In the genomic region with DNA sequence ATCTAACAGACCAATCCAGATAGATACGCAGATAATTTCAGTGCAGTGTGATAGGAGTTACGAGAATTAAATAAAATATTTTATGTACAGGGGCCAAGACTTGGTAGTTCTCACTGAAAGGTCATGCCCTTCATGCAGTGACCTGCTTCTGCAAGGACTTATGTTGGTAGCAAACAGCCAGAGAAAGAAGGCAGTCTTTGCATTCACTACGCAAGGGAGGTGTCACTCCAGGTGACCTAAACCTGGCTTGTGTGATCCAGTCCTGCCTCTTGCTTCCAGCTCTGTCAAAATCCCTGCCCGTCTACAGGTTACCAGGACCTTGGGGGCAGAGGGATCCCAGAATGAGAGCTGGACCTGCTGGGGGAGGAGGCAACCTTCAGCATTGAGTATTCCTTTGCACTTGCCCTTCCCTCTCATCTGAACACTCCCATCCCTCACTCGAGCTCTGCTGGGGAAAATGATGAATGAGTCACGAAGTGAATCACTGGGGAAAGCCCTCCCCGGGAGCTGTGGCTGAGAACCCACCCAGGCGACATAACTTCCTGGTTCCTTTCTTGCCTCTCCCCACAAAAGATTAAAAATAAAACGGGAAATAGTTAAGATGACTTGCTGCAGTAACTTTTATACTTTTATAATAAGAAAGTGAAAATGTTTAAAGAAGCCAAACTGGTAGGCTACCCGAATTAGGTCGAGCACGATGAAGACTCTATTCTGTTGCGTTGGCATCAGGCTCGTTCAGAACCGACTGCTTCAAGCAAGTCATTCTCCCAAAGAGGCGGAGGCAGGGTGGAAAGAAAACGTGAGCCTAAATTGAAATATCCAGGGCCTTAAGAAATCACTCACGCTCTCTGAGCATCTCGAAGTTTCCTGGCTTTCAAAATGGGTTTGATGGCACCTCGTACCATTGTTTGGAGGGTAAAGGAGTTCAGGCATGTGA, we compare ENCODE assay signal across 9 cellular contexts.
DNase-seq lines count a peak whose midpoint lies in the region; ATAC-seq, FAIRE-seq and TF ChIP-seq lines count a peak whose summit lies in the region.
"Had no signal": no experiment of that assay in that cellular context is flagged by ENCODE, and none has a peak within 500 bp of the region (broad histone marks: within the 10 kb centered on the region; RNA-seq: fewer than 3 reads in every experiment).

No MANE protein-coding gene starts in this region.

- H3K4me3 Mint-ChIP-seq in CD4-positive, CD25-positive, alpha-beta regulatory T cell = peak overlapping the region in 3 of 4 donors; percentile 20 to 66 (median 22)
- H3K4me3 Mint-ChIP-seq in astrocyte (ENCODE audit: unreplicated experiment) = no peak overlapping the region
- peak overlapping the region; percentile 58 for H3K4me3 Mint-ChIP-seq in stimulated activated effector memory CD8-positive, alpha-beta T cell treated with anti-CD3 and anti-CD28 coated beads, Interleukin-12 subunit alpha, Interleukin-12 subunit beta, amount 100 ng/mL, for 72 hours

- FAIRE-seq in astrocyte (lab: Jason Lieb, UNC) = peak; percentile 73
- FAIRE-seq: H1 had no signal

- H3K9me3 ChIP-seq in CD4-positive, CD25-positive, alpha-beta regulatory T cell (ENCODE audit: control insufficient read depth in 2 of 2, low read length in 2 of 2) = no peaks in the 10 kb centered on the region
- H3K9me3 ChIP-seq in SK-N-SH (no peaks in the 10 kb centered on the region), astrocyte (ENCODE audit: insufficient read depth, low read depth, low read length) (no peaks in the 10 kb centered on the region)

- H3K4me1 ChIP-seq in CD4-positive, CD25-positive, alpha-beta regulatory T cell (ENCODE audit: control insufficient read depth, insufficient read depth, low read length, poor library complexity, severe bottlenecking) = peaks cover 10% of the 10 kb centered on the region
- H3K4me1 ChIP-seq in SK-N-SH (ENCODE audit: control insufficient read depth in 1 of 2, insufficient read depth in 2 of 2, low read depth in 1 of 2, low read length in 1 of 2) (peaks cover 13 to 22% of the 10 kb centered on the region in 2 experiments), astrocyte (ENCODE audit: insufficient read depth, low read length) (peaks cover 21% of the 10 kb centered on the region)

- H2AFZ ChIP-seq in SK-N-SH (ENCODE audit: low read depth) = peak overlapping the region; percentile 75
- peak overlapping the region; percentile 53 for H2AFZ ChIP-seq in astrocyte (ENCODE audit: low read depth, low read length)

- no peaks in the 10 kb centered on the region for H3K36me3 ChIP-seq in CD4-positive, CD25-positive, alpha-beta regulatory T cell (ENCODE audit: control insufficient read depth, insufficient read depth, low read length)
- no peaks in the 10 kb centered on the region for H3K36me3 ChIP-seq in SK-N-SH (replicated peaks in 1 of 2; ENCODE audit: control insufficient read depth in 1 of 2, insufficient read depth in 2 of 2, low read length in 1 of 2)
- H3K36me3 ChIP-seq in astrocyte (ENCODE audit: insufficient read depth, low read length) = no peaks in the 10 kb centered on the region

- H3K4me3 ChIP-seq in CD4-positive, CD25-positive, alpha-beta regulatory T cell (ENCODE audit: low read depth, low read length) = peak overlapping the region; percentile 42
- H3K4me3 ChIP-seq in SK-N-SH (ENCODE audit: low read depth in 2 of 2, low read length in 1 of 2) (peak overlapping the region in 1 of 2 experiments; percentile 9; a peak in 1 of 4 replicates), astrocyte (ENCODE audit: insufficient read depth, low read depth, low read length) (peak overlapping the region; percentile 32), lower leg skin (ENCODE audit: low read depth, poor library complexity, severe bottlenecking) (no peak overlapping the region)

- POLR2A ChIA-PET in SK-N-SH (lab: Yijun Ruan, JAX) = no interaction called here

- H3K9me3 Mint-ChIP-seq in CD4-positive, CD25-positive, alpha-beta regulatory T cell = no peaks in the 10 kb centered on the region
- H3K9me3 Mint-ChIP-seq in astrocyte (ENCODE audit: unreplicated experiment) = peaks cover 3% of the 10 kb centered on the region
- H3K9me3 Mint-ChIP-seq in stimulated activated effector memory CD8-positive, alpha-beta T cell treated with anti-CD3 and anti-CD28 coated beads, Interleukin-12 subunit alpha, Interleukin-12 subunit beta, amount 100 ng/mL, for 72 hours = no peaks in the 10 kb centered on the region

- DNase-seq in CD4-positive, CD25-positive, alpha-beta regulatory T cell = no peak
- DNase-seq in SK-N-SH = no peak
- peak; percentile 81 for DNase-seq in astrocyte (ENCODE audit: low read depth)
- peak; percentile 69 to 91 for DNase-seq in lower leg skin (ENCODE audit: low spot score in 2 of 2)
- DNase-seq in stimulated activated effector memory CD8-positive, alpha-beta T cell treated with anti-CD3 and anti-CD28 coated beads, Interleukin-12 subunit alpha, Interleukin-12 subunit beta, amount 100 ng/mL, for 72 hours (ENCODE audit: low spot score in 2 of 2) = peak; percentile 25 to 62
- no peak for DNase-seq in DMS 273 (lab: John Stamatoyannopoulos, UW; ENCODE audit: unreplicated experiment)

- TF ChIP-seq RAD21 in SK-N-SH (IDR thresholded peaks at IDR 0.05; ENCODE audit: low read length) = no peak

- no peak for TF ChIP-seq CTCF in SK-N-SH (IDR thresholded peaks at IDR 0.05)
- no peak for TF ChIP-seq CTCF in astrocyte (IDR thresholded peaks at IDR 0.05; ENCODE audit: insufficient read depth, low read depth, low read length)
- no peak for TF ChIP-seq CTCF in lower leg skin (IDR thresholded peaks at IDR 0.05)

- peak; percentile 50 to 57 for ATAC-seq in CD4-positive, CD25-positive, alpha-beta regulatory T cell (ENCODE audit: low read depth in 2 of 2)
- ATAC-seq in HG02610 (IDR thresholded peaks at IDR 0.05; ENCODE audit: unreplicated experiment) (peak; percentile 76), GM19324 (IDR thresholded peaks at IDR 0.05; ENCODE audit: low FRiP score, unreplicated experiment) (no peak)
- peak; percentile 89 for ATAC-seq in stimulated activated effector memory CD8-positive, alpha-beta T cell treated with anti-CD3 and anti-CD28 coated beads, Interleukin-12 subunit alpha, Interleukin-12 subunit beta, amount 100 ng/mL, for 72 hours

- peaks cover 15 to 62% (median 36%) of the 10 kb centered on the region in 4 donors for H3K4me1 Mint-ChIP-seq in CD4-positive, CD25-positive, alpha-beta regulatory T cell
- peaks cover 28% of the 10 kb centered on the region for H3K4me1 Mint-ChIP-seq in astrocyte (ENCODE audit: low read depth, unreplicated experiment)
- H3K4me1 Mint-ChIP-seq in stimulated activated effector memory CD8-positive, alpha-beta T cell treated with anti-CD3 and anti-CD28 coated beads, Interleukin-12 subunit alpha, Interleukin-12 subunit beta, amount 100 ng/mL, for 72 hours = peaks cover 50% of the 10 kb centered on the region

- peak overlapping the region; percentile 67 for H3K4me2 ChIP-seq in SK-N-SH
- peak overlapping the region; percentile 63 for H3K4me2 ChIP-seq in astrocyte (ENCODE audit: low read length)

- CTCF ChIA-PET in SK-N-SH (lab: Yijun Ruan, JAX) = interaction anchor here (0.6 to 2.5 kb wide), 4 partner anchors 8 to 214 kb away, joined by 3 to 20 read pairs (median 5); no protein-coding TSS in a partner anchor

- WGBS in SK-N-SH (ENCODE audit: low lambda C conversion rate) = 43% methylated on average over 20 of the region's 20 CpGs
- 19 to 20% methylated on average over 20 of the region's 20 CpGs for WGBS in lower leg skin, 2 donors

- no peaks in the 10 kb centered on the region for H3K27me3 ChIP-seq in CD4-positive, CD25-positive, alpha-beta regulatory T cell (ENCODE audit: control insufficient read depth, insufficient read depth, low read length)
- H3K27me3 ChIP-seq in SK-N-SH (ENCODE audit: insufficient read depth) = no peaks in the 10 kb centered on the region
- no peaks in the 10 kb centered on the region for H3K27me3 ChIP-seq in astrocyte (ENCODE audit: insufficient read depth, low read length)

- peaks cover 9% of the 10 kb centered on the region for H3F3A ChIP-seq in SK-N-SH (replicated peaks; ENCODE audit: insufficient read depth)

- no peak overlapping the region for H3K27ac ChIP-seq in CD4-positive, CD25-positive, alpha-beta regulatory T cell (ENCODE audit: insufficient read depth, low read length, poor library complexity, severe bottlenecking)
- H3K27ac ChIP-seq in SK-N-SH (ENCODE audit: low read depth in 2 of 2, low read length in 1 of 2) (peak overlapping the region in 1 of 2 experiments; percentile 91; a peak in 2 of 4 replicates), astrocyte (ENCODE audit: low read depth, low read length) (peak overlapping the region; percentile 78)

- H3K9me2 ChIP-seq in SK-N-SH = no peaks in the 10 kb centered on the region

- peaks cover 5% of the 10 kb centered on the region; the same call in 1 of the 2 replicates for H3K79me2 ChIP-seq in SK-N-SH (ENCODE audit: insufficient read depth)
- no peaks in the 10 kb centered on the region for H3K79me2 ChIP-seq in astrocyte (ENCODE audit: insufficient read depth, low read length)

- H3K9ac ChIP-seq in SK-N-SH (peak overlapping the region; percentile 37; the same call in 1 of the 2 replicates), astrocyte (ENCODE audit: low read length) (peak overlapping the region; percentile 48)

- no peaks in the 10 kb centered on the region for H4K20me1 ChIP-seq in SK-N-SH (ENCODE audit: insufficient read depth)
- no peaks in the 10 kb centered on the region for H4K20me1 ChIP-seq in astrocyte (ENCODE audit: insufficient read depth, low read length)

- no peaks in the 10 kb centered on the region for H3K36me3 Mint-ChIP-seq in CD4-positive, CD25-positive, alpha-beta regulatory T cell
- no peaks in the 10 kb centered on the region for H3K36me3 Mint-ChIP-seq in astrocyte (ENCODE audit: low read depth, unreplicated experiment)
- H3K36me3 Mint-ChIP-seq in stimulated activated effector memory CD8-positive, alpha-beta T cell treated with anti-CD3 and anti-CD28 coated beads, Interleukin-12 subunit alpha, Interleukin-12 subunit beta, amount 100 ng/mL, for 72 hours = no peaks in the 10 kb centered on the region

- TF ChIP-seq POLR2A in lower leg skin (IDR thresholded peaks at IDR 0.05) = no peak

- intact Hi-C loops in lower leg skin (cut with DNase I; ENCODE audit: low total_unique reads) = loop anchor here (10.0 kb wide), 1 partner anchor 365 kb away; no protein-coding TSS in a partner anchor

- H3K27me3 Mint-ChIP-seq in CD4-positive, CD25-positive, alpha-beta regulatory T cell = no peaks in the 10 kb centered on the region
- no peaks in the 10 kb centered on the region for H3K27me3 Mint-ChIP-seq in astrocyte (ENCODE audit: low read depth, unreplicated experiment)

- H3K27ac Mint-ChIP-seq in CD4-positive, CD25-positive, alpha-beta regulatory T cell = peak overlapping the region in 2 of 3 donors; percentile 71 to 74
- H3K27ac Mint-ChIP-seq in astrocyte (ENCODE audit: unreplicated experiment) = peak overlapping the region; percentile 92
- peak overlapping the region; percentile 81 for H3K27ac Mint-ChIP-seq in stimulated activated effector memory CD8-positive, alpha-beta T cell treated with anti-CD3 and anti-CD28 coated beads, Interleukin-12 subunit alpha, Interleukin-12 subunit beta, amount 100 ng/mL, for 72 hours

- TF ChIP-seq EP300 in SK-N-SH (IDR thresholded peaks at IDR 0.05; ENCODE audit: borderline replicate concordance in 1 of 2, low read depth in 1 of 2, low read length in 1 of 2) = peak in 1 of 2 experiments; percentile 45; a peak in 1 of 4 replicates

TF ChIP-seq in SK-N-SH, 30 proteins besides CTCF, POLR2A, EP300 and RAD21 (continues in another document):
- TF ChIP-seq POLR2AphosphoS5 (IDR thresholded peaks at IDR 0.05; ENCODE audit: low read depth, low read length) = peak; percentile 39; the same call in 1 of the 2 replicates

Comparison
In these comparisons a context has a peak if more than half of its experiments do, and no peak if none do; other contexts are left out.
1. DNase-seq: peak in astrocyte (single experiment), lower leg skin (2 of 2) and stimulated activated effector memory CD8-positive, alpha-beta T cell treated with anti-CD3 and anti-CD28 coated beads, Interleukin-12 subunit alpha, Interleukin-12 subunit beta, amount 100 ng/mL, for 72 hours (2 of 2); none in CD4-positive, CD25-positive, alpha-beta regulatory T cell (0 of 3), SK-N-SH (single experiment) and DMS 273 (single experiment).
2. Peak in every context shown above with its lines, with median percentiles within 50 percentile points of each other: H3K27ac Mint-ChIP-seq.